ENCODE assay signal across 1 cellular context in genomic region chr3:10198761-10199688, GRCh38.
TF ChIP-seq lines count a peak whose summit lies in the region.

No MANE protein-coding gene starts in this region.

TF ChIP-seq in IMR-90, 13 proteins besides CTCF, POLR2A, EP300 and RAD21 (continued from another document):
- no peak for TF ChIP-seq ELK1 (IDR thresholded peaks at IDR 0.05; ENCODE audit: borderline replicate concordance, low read depth, low read length)
